Comparison of ENCODE assay signal across 8 cellular contexts in genomic region chr7:2231992-2232765, GRCh38. TPM values are rescaled to one million over a fixed set of nuclear protein-coding genes. Genes with fewer than 3 reads are reported as not detected.
A peak's percentile ranks its signal among the peaks of the same experiment; 100 is the strongest.
DNase-seq lines count a peak whose midpoint lies in the region; ATAC-seq and TF ChIP-seq lines count a peak whose summit lies in the region.

No MANE protein-coding gene starts in this region.

- H3K36me3 Mint-ChIP-seq in T-cell (peaks cover 20% of the 10 kb centered on the region), mesothelial cell of epicardium (peaks cover 18% of the 10 kb centered on the region)

- POLR2A ChIA-PET in AG04449 (lab: Yijun Ruan, JAX): interaction anchor here (0.6 to 1.6 kb wide), 6 partner anchors 17 to 319 kb away, joined by 3 to 4 read pairs (median 3); partner anchors contain the start of gene EIF3B
- POLR2A ChIA-PET in T-cell (lab: Charles Lee): no interaction called here

- H3K4me3 ChIP-seq in AG04449 (ENCODE audit: low read depth, low read length) (peak overlapping the region; percentile 79), vagina (peak overlapping the region; percentile 83 to 98)

- H3K27me3 Mint-ChIP-seq in T-cell: no peaks in the 10 kb centered on the region
- H3K27me3 Mint-ChIP-seq in mesothelial cell of epicardium (ENCODE audit: low read depth): no peaks in the 10 kb centered on the region

- ATAC-seq in GM18907 (IDR thresholded peaks at IDR 0.05; ENCODE audit: unreplicated experiment): peak; percentile 47
- peak; percentile 25 for ATAC-seq in HG03135 (IDR thresholded peaks at IDR 0.05; ENCODE audit: unreplicated experiment)
- peak; percentile 49 to 74 (median 59) for ATAC-seq in T-cell (replicated peaks in 1 of 4)

- H3K27ac Mint-ChIP-seq in T-cell (peak overlapping the region; percentile 43 to 71), mesothelial cell of epicardium (peak overlapping the region; percentile 78)

- H3K4me1 Mint-ChIP-seq in T-cell (peaks cover 29 to 42% (median 40%) of the 10 kb centered on the region in 3 donors), mesothelial cell of epicardium (peaks cover 14% of the 10 kb centered on the region)

- H3K9me3 ChIP-seq in vagina: no peaks in the 10 kb centered on the region

- DNase-seq in AG04449 (ENCODE audit: low read depth, low spot score) (no peak), T-cell (peak in 16 of 34 experiments; percentile 6 to 42 (median 22)), mesothelial cell of epicardium (ENCODE audit: low spot score in 2 of 2, unreplicated experiment in 2 of 2) (peak in 1 of 2 experiments; percentile 71), vagina (ENCODE audit: extremely low spot score in 2 of 2) (no peak), NCI-H1436 treated with DMSO at 0.1 percent for 48 hours (lab: John Stamatoyannopoulos, UW) (no peak)
- DNase-seq in effector CD4-positive, alpha-beta T cell: peak; percentile 26

- TF ChIP-seq POLR2A in vagina (IDR thresholded peaks at IDR 0.05): no peak

- H3K4me3 Mint-ChIP-seq in T-cell (peak overlapping the region; percentile 88 to 92 (median 88)), mesothelial cell of epicardium (peak overlapping the region; percentile 89)

- H3K36me3 ChIP-seq in vagina: peaks cover 0 to 13% of the 10 kb centered on the region in 2 donors

- H3K4me1 ChIP-seq in vagina: peaks cover 32% of the 10 kb centered on the region

- no peak for TF ChIP-seq CTCF in AG04449 (IDR thresholded peaks at IDR 0.05; ENCODE audit: insufficient read depth, low read length, missing control alignments)
- TF ChIP-seq CTCF in mesothelial cell of epicardium (IDR thresholded peaks at IDR 0.05; ENCODE audit: unreplicated experiment): no peak
- no peak for TF ChIP-seq CTCF in vagina (IDR thresholded peaks at IDR 0.05)

- intact Hi-C loops in vagina (cut with DNase I): no loop called here

- H3K9me3 Mint-ChIP-seq in T-cell (no peaks in the 10 kb centered on the region), mesothelial cell of epicardium (no peaks in the 10 kb centered on the region)

- CTCF ChIA-PET in AG04449 (lab: Yijun Ruan, JAX): interaction anchor here (0.7 to 2.2 kb wide), 4 partner anchors 10 to 116 kb away, joined by 3 to 20 read pairs (median 3); partner anchors contain the start of genes MRM2 and NUDT1
- CTCF ChIA-PET in T-cell (lab: Charles Lee): interaction anchor here in 1 of 2 donors (1.3 kb wide), 1 partner anchor 10 kb away, joined by 3 read pairs; the partner anchor contains the start of genes MRM2 and NUDT1

- no peaks in the 10 kb centered on the region for H3K27me3 ChIP-seq in vagina

- peak overlapping the region; percentile 83 for H3K27ac ChIP-seq in vagina

RNA-seq across cellular contexts. Expression of gene MAD1L1, which starts 0.6 kb away (rescaled TPM):
- 100 to 1,000 TPM; 106 to 178 (median 122) TPM for total RNA-seq in T-cell
- 39.0 to 45.0 TPM (median 41.2 TPM) in 3 replicates for total RNA-seq in mesothelial cell of epicardium
- total RNA-seq in vagina: 62.4 TPM

RNA-seq across cellular contexts. Expression of gene MRM2, which starts 9.8 kb away (rescaled TPM):
- total RNA-seq in T-cell: 10 to 100 TPM in 3 of 5 donors, 1 to 10 TPM in 2; 6.5 to 20.0 (median 17.9) TPM
- 25.2 to 26.1 TPM (median 25.3 TPM) in 3 replicates for total RNA-seq in mesothelial cell of epicardium
- total RNA-seq in vagina: 8.3 TPM

RNA-seq across cellular contexts. Expression of gene NUDT1, which starts 9.8 kb away (rescaled TPM):
- total RNA-seq in T-cell (10 to 100 TPM; 12.0 to 29.7 (median 21.4) TPM), mesothelial cell of epicardium (16.1 to 19.2 TPM (median 17.3 TPM) in 3 replicates), vagina (19.4 TPM)
